In genomic region chr2:88180594-88181240, GRCh38 we compare ENCODE assay signal across 18 cellular contexts. TPM values are rescaled to one million over a fixed set of nuclear protein-coding genes. Genes with fewer than 3 reads are reported as not detected.
A peak's percentile ranks its signal among the peaks of the same experiment; 100 is the strongest.
DNase-seq lines count a peak whose midpoint lies in the region; ATAC-seq and TF ChIP-seq lines count a peak whose summit lies in the region.
"Had no signal": no experiment of that assay in that cellular context is flagged by ENCODE, and none has a peak within 500 bp of the region (broad histone marks: within the 10 kb centered on the region; RNA-seq: fewer than 3 reads in every experiment).

No MANE protein-coding gene starts in this region.

- BruUV-seq in MCF 10A (replicated peaks; lab: Mats Ljungman, UMichigan): no TSS peak

- peak; percentile 82 for DNase-seq in MCF 10A (ENCODE audit: unreplicated experiment)
- DNase-seq in breast epithelium (ENCODE audit: low spot score in 2 of 2): no peak
- peak; percentile 71 for DNase-seq in RWPE1 (ENCODE audit: low spot score)
- peak; percentile 57 for DNase-seq in fibroblast of mammary gland (ENCODE audit: low read depth)
- peak; percentile 33 for DNase-seq in stromal cell of bone marrow (ENCODE audit: low read depth)
- no peak for DNase-seq in transverse colon
- no peak for DNase-seq in MV-4-11 (lab: John Stamatoyannopoulos, UW)
- DNase-seq: activated gamma-delta T cell treated with Interleukin-2 at 50 U/mL for 16 hours; DMS79 treated with DMSO at 0.1 percent for 48 hours; effector memory CD4-positive, alpha-beta T cell; heart left ventricle; NCI-H1417 treated with DMSO at 0.1 percent for 48 hours; NCI-H524; SHP77 treated with DMSO at 0.1 percent for 48 hours; thyroid gland had no signal

- WGBS in transverse colon (ENCODE audit: low coverage in 1 of 2), 2 donors: 71 to 79% methylated on average over 2 to 7 of the region's 7 CpGs

- peaks cover 8% of the 10 kb centered on the region for H3K9me3 Mint-ChIP-seq in MCF 10A (ENCODE audit: unreplicated experiment)

- no peak for ATAC-seq in HG02763 (IDR thresholded peaks at IDR 0.05; ENCODE audit: unreplicated experiment)
- ATAC-seq: heart left ventricle had no signal

- H3K27ac Mint-ChIP-seq in MCF 10A (ENCODE audit: low read depth, unreplicated experiment): peak overlapping the region; percentile 54

- no peaks in the 10 kb centered on the region for H3K36me3 ChIP-seq in breast epithelium
- no peaks in the 10 kb centered on the region for H3K36me3 ChIP-seq in transverse colon
- H3K36me3 ChIP-seq: prostate gland had no signal

- H3K27ac ChIP-seq in breast epithelium: no peak overlapping the region
- no peak overlapping the region for H3K27ac ChIP-seq in RWPE1
- no peak overlapping the region for H3K27ac ChIP-seq in transverse colon
- H3K27ac ChIP-seq: heart left ventricle, prostate gland, thyroid gland had no signal

- TF ChIP-seq POLR2A in breast epithelium (IDR thresholded peaks at IDR 0.05) (no peak), transverse colon (IDR thresholded peaks at IDR 0.05) (no peak)

- H3K27me3 ChIP-seq in breast epithelium (no peaks in the 10 kb centered on the region), transverse colon (no peaks in the 10 kb centered on the region)
- H3K27me3 ChIP-seq: heart left ventricle, thyroid gland had no signal

- intact Hi-C loops in MCF 10A (cut with micrococcal nuclease): no loop called here
- intact Hi-C loops in breast epithelium (cut with DNase I; ENCODE audit: low total_unique reads): no loop called here
- intact Hi-C loops in transverse colon (cut with DNase I; ENCODE audit: low total_unique reads): no loop called here

- no peaks in the 10 kb centered on the region for H3K27me3 Mint-ChIP-seq in MCF 10A (ENCODE audit: insufficient read depth, unreplicated experiment)

- CTCF ChIA-PET in MCF 10A (lab: Yijun Ruan, JAX) (interaction anchor here (2.1 kb wide), 1 partner anchor 121 kb away, joined by 6 read pairs; no protein-coding TSS in a partner anchor), RWPE1 (lab: Yijun Ruan, JAX) (no interaction called here)

- no peak for TF ChIP-seq EP300 in transverse colon (IDR thresholded peaks at IDR 0.05; ENCODE audit: low read depth)

- H3K4me3 ChIP-seq in breast epithelium (no peak overlapping the region), fibroblast of mammary gland (ENCODE audit: control insufficient read depth, low read depth, low read length) (no peak overlapping the region), transverse colon (no peak overlapping the region)
- H3K4me3 ChIP-seq: heart left ventricle, prostate gland, thyroid gland had no signal

- H3K4me1 Mint-ChIP-seq in MCF 10A (ENCODE audit: insufficient read depth, unreplicated experiment): peaks cover 11% of the 10 kb centered on the region

- POLR2A ChIA-PET in MCF 10A (lab: Yijun Ruan, JAX) (interaction anchor here (0.7 to 0.9 kb wide), 2 partner anchors 85 to 121 kb away, joined by 3 read pairs; no protein-coding TSS in a partner anchor), RWPE1 (lab: Yijun Ruan, JAX; ENCODE audit: low non-redundant PET) (interaction anchor here (0.7 kb wide), 1 partner anchor 212 kb away, joined by 3 read pairs; no protein-coding TSS in a partner anchor)

- H3K9me3 ChIP-seq in breast epithelium (no peaks in the 10 kb centered on the region), transverse colon (no peaks in the 10 kb centered on the region)
- H3K9me3 ChIP-seq: heart left ventricle, prostate gland, thyroid gland had no signal

- H3K4me1 ChIP-seq in breast epithelium (no peaks in the 10 kb centered on the region), transverse colon (no peaks in the 10 kb centered on the region)
- H3K4me1 ChIP-seq: prostate gland, thyroid gland had no signal

- in situ Hi-C loops in transverse colon (cut with MboI; ENCODE audit: low pct_ligation_motif_present in 1 of 4, low pct_unique_long_range_greater_than_20kb in 1 of 4, low sequenced_read_pairs in 3 of 4): no loop called here

- peaks cover 15% of the 10 kb centered on the region for H3K36me3 Mint-ChIP-seq in MCF 10A (ENCODE audit: insufficient read depth, unreplicated experiment)

- TF ChIP-seq CTCF in MCF 10A (IDR thresholded peaks at IDR 0.05; ENCODE audit: unreplicated experiment) (no peak), breast epithelium (IDR thresholded peaks at IDR 0.05) (no peak), RWPE1 (conservative IDR thresholded peaks at IDR 0.05; ENCODE audit: low read depth) (no peak), fibroblast of mammary gland (conservative IDR thresholded peaks at IDR 0.05; ENCODE audit: control insufficient read depth, insufficient read depth, low read depth, low read length) (no peak), transverse colon (IDR thresholded peaks at IDR 0.05) (no peak)

- no peak overlapping the region for H3K4me3 Mint-ChIP-seq in MCF 10A (ENCODE audit: unreplicated experiment)

RNA-seq across cellular contexts. Expression of gene THNSL2, which starts 10.6 kb away (rescaled TPM):
- total RNA-seq in MCF 10A (2022) (14.9 and 19.0 TPM in 2 replicates), breast epithelium (10 to 100 TPM; 35.7 to 40.2 (median 38.5) TPM), transverse colon (10 to 100 TPM in 3 of 4 donors, 1 to 10 TPM in 1; 1.1 to 33.2 (median 17.5) TPM)

RNA-seq across cellular contexts. Expression of gene FABP1, which starts 52.9 kb away (rescaled TPM):
- total RNA-seq in MCF 10A (2022) (not detected in 2 replicates), breast epithelium (10 to 100 TPM in 1 of 3 donors, not detected in 2; 20.0 TPM), transverse colon (1,000 to 10,000 TPM; 1,053 to 3,583 (median 2,025) TPM)
- total RNA-seq: B cell, heart left ventricle, prostate gland, thyroid gland had no signal

Comparison
In these comparisons a context has a peak if more than half of its experiments do, and no peak if none do; other contexts are left out.
1. DNase-seq: peak in MCF 10A (single experiment), RWPE1 (single experiment), fibroblast of mammary gland (single experiment) and stromal cell of bone marrow (single experiment); none in breast epithelium (0 of 2), transverse colon (single experiment) and MV-4-11 (single experiment).
2. RNA of gene FABP1, which starts 52.9 kb away (total RNA-seq): 1,053 to 3,583 TPM in transverse colon; not detected in MCF 10A and 20.0 TPM in breast epithelium; every median in the first group is over 10 times any median in the second.